9 cellular contexts compared by ENCODE assay signal in genomic region chr4:71338846-71339593, GRCh38. TPM values are rescaled to one million over a fixed set of nuclear protein-coding genes. Genes with fewer than 3 reads are reported as not detected.
DNase-seq lines count a peak whose midpoint lies in the region; ATAC-seq and TF ChIP-seq lines count a peak whose summit lies in the region.
"Had no signal": no experiment of that assay in that cellular context is flagged by ENCODE, and none has a peak within 500 bp of the region (broad histone marks: within the 10 kb centered on the region; RNA-seq: fewer than 3 reads in every experiment).

SLC4A4 (plus strand) TSS chr4:71339020.

- CTCF ChIA-PET in Calu3 (lab: Charles Lee): interaction anchor here (1.4 kb wide), 1 partner anchor 28 kb away, joined by 5 read pairs; no protein-coding TSS in a partner anchor

- H3K27ac Mint-ChIP-seq in Calu3 (ENCODE audit: unreplicated experiment) (no peak within 1 kb of the TSS), nephron progenitor cell (peak within 1 kb of the TSS; percentile 72)
- H3K27ac Mint-ChIP-seq: dendritic cell treated with granulocyte-macrophage colony-stimulating factor and Interleukin-4, amounts not matched to agents 40 ng/mL and 50 ng/mL, for 4 days had no signal

- H3K36me3 Mint-ChIP-seq in Calu3 (ENCODE audit: insufficient read depth, unreplicated experiment) (no peaks in the 10 kb centered on the region), nephron progenitor cell (ENCODE audit: low read depth) (no peaks in the 10 kb centered on the region)

- no peak within 1 kb of the TSS for H3K4me3 ChIP-seq in astrocyte of the spinal cord (ENCODE audit: low read depth, low read length)

- intact Hi-C loops in Calu3 (cut with micrococcal nuclease; ENCODE audit: unreplicated experiment): no loop called here

- no TSS peak for BruUV-seq in Calu3 (replicated peaks; lab: Mats Ljungman, UMichigan)

- H3K4me3 Mint-ChIP-seq in Calu3 (ENCODE audit: low read depth, unreplicated experiment) (no peak within 1 kb of the TSS), nephron progenitor cell (no peak within 1 kb of the TSS)
- H3K4me3 Mint-ChIP-seq: dendritic cell treated with granulocyte-macrophage colony-stimulating factor and Interleukin-4, amounts not matched to agents 40 ng/mL and 50 ng/mL, for 4 days had no signal

- in situ Hi-C loops in astrocyte of the spinal cord (cut with HindIII; ENCODE audit: low sequenced_read_pairs): no loop called here

- H3K4me1 Mint-ChIP-seq in Calu3 (ENCODE audit: low read depth, unreplicated experiment) (peaks cover 27% of the 10 kb centered on the region), nephron progenitor cell (no peaks in the 10 kb centered on the region)

- TF ChIP-seq CTCF in Calu3 (IDR thresholded peaks at IDR 0.05; ENCODE audit: unreplicated experiment): no peak
- no peak for TF ChIP-seq CTCF in astrocyte of the spinal cord (IDR thresholded peaks at IDR 0.05; ENCODE audit: low read depth, low read length)
- TF ChIP-seq CTCF in nephron progenitor cell (IDR thresholded peaks at IDR 0.05): no peak

- peak; percentile 100 for ATAC-seq in GM19452 (IDR thresholded peaks at IDR 0.05; ENCODE audit: unreplicated experiment)
- peak; percentile 100 for ATAC-seq in HG03378 (IDR thresholded peaks at IDR 0.05; ENCODE audit: unreplicated experiment)

- H3K9me3 Mint-ChIP-seq in Calu3 (ENCODE audit: low read depth, unreplicated experiment) (peaks cover 2% of the 10 kb centered on the region), nephron progenitor cell (no peaks in the 10 kb centered on the region)

- H3K27me3 Mint-ChIP-seq in Calu3 (ENCODE audit: unreplicated experiment) (no peaks in the 10 kb centered on the region), nephron progenitor cell (ENCODE audit: low read depth, poor library complexity) (no peaks in the 10 kb centered on the region)
- H3K27me3 Mint-ChIP-seq: dendritic cell treated with granulocyte-macrophage colony-stimulating factor and Interleukin-4, amounts not matched to agents 40 ng/mL and 50 ng/mL, for 4 days had no signal

- no peak for DNase-seq in Calu3
- DNase-seq in astrocyte of the spinal cord (ENCODE audit: low read depth, low spot score): peak; percentile 72
- no peak for DNase-seq in nephron progenitor cell
- DNase-seq in LoVo (ENCODE audit: low spot score): no peak
- DNase-seq in NCI-H446 (lab: John Stamatoyannopoulos, UW): no peak
- no peak for DNase-seq in HUDEP-2 (lab: John Stamatoyannopoulos, UW; ENCODE audit: unreplicated experiment in 76 of 76)

RNA-seq across cellular contexts. Expression of gene SLC4A4, which starts in this region (rescaled TPM):
- total RNA-seq in Calu3 (2022): 14.6 TPM in 2 replicates
